ENCODE assay signal across 8 cellular contexts in genomic region chr1:212062832-212063438, GRCh38. TPM values are rescaled to one million over a fixed set of nuclear protein-coding genes. Genes with fewer than 3 reads are reported as not detected.
DNase-seq lines count a peak whose midpoint lies in the region; ATAC-seq and TF ChIP-seq lines count a peak whose summit lies in the region.

No MANE protein-coding gene starts in this region.

- H3K4me3 ChIP-seq in RWPE2 (ENCODE audit: severe bottlenecking) (no peak overlapping the region), neural cell (ENCODE audit: low read length) (no peak overlapping the region)

- no peak overlapping the region for H3K27ac ChIP-seq in RWPE2 (ENCODE audit: poor library complexity, severe bottlenecking)
- no peak overlapping the region for H3K27ac ChIP-seq in neural cell (ENCODE audit: low read length)

- H3K36me3 ChIP-seq in RWPE2 (ENCODE audit: low read depth) (peaks cover 36% of the 10 kb centered on the region), neural cell (ENCODE audit: insufficient read depth, low read length) (no peaks in the 10 kb centered on the region)

- H3K9me2 ChIP-seq in neural cell (ENCODE audit: insufficient read depth, low read length), result no peaks in the 10 kb centered on the region

- no peaks in the 10 kb centered on the region for H3K27me3 ChIP-seq in RWPE2 (ENCODE audit: insufficient read depth, poor library complexity, severe bottlenecking)
- H3K27me3 ChIP-seq in neural cell (ENCODE audit: insufficient read depth, low read depth, low read length), result no peaks in the 10 kb centered on the region

- H3K9me3 ChIP-seq in RWPE2 (ENCODE audit: severe bottlenecking), result no peaks in the 10 kb centered on the region
- H3K9me3 ChIP-seq in neural cell (ENCODE audit: low read length), result no peaks in the 10 kb centered on the region

- DNase-seq in DMS 273 (lab: John Stamatoyannopoulos, UW; ENCODE audit: unreplicated experiment) (peak; percentile 65), RWPE2 (ENCODE audit: low spot score) (no peak), erythroblast (lab: John Stamatoyannopoulos, UW) (peak; percentile 49 to 66), NCI-H187 (lab: John Stamatoyannopoulos, UW) (no peak), occipital lobe (lab: John Stamatoyannopoulos, UW) (no peak)
- no peak for DNase-seq in activated T-cell treated with anti-CD3 and anti-CD28 coated beads, Interleukin-2, amount 50 U/mL, for 1 hour

- peak; percentile 48 for TF ChIP-seq CTCF in RWPE2 (IDR thresholded peaks at IDR 0.05; ENCODE audit: poor library complexity, severe bottlenecking)
- TF ChIP-seq CTCF in neural cell (IDR thresholded peaks at IDR 0.05; ENCODE audit: poor library complexity, severe bottlenecking), result peak; percentile 72

- no peak overlapping the region for H2AFZ ChIP-seq in neural cell (ENCODE audit: low read depth, low read length)

- no peak overlapping the region for H3K4me2 ChIP-seq in neural cell (ENCODE audit: low read length)

- no peak for TF ChIP-seq POLR2A in erythroblast (IDR thresholded peaks at IDR 0.05; ENCODE audit: low read length)

- ATAC-seq in RWPE2 (ENCODE audit: low read depth), result no peak; the same call in 2 of the 3 replicates

- TF ChIP-seq EP300 in Ishikawa (IDR thresholded peaks at IDR 0.05; ENCODE audit: borderline replicate concordance) (no peak), neural cell (conservative IDR thresholded peaks at IDR 0.05; ENCODE audit: poor library complexity, severe bottlenecking) (no peak)

- peak; percentile 48 for TF ChIP-seq RAD21 in Ishikawa (IDR thresholded peaks at IDR 0.05; ENCODE audit: low read depth)
- peak; percentile 63 for TF ChIP-seq RAD21 in neural cell (conservative IDR thresholded peaks at IDR 0.05)

- no peaks in the 10 kb centered on the region for H4K20me1 ChIP-seq in neural cell (ENCODE audit: insufficient read depth)

- H3F3A ChIP-seq in neural cell (ENCODE audit: insufficient read depth, low read length, poor library complexity, severe bottlenecking), result no peaks in the 10 kb centered on the region

- no peaks in the 10 kb centered on the region for H3K79me2 ChIP-seq in neural cell (replicated peaks; ENCODE audit: insufficient read depth, low read length)

- H3K9ac ChIP-seq in neural cell (ENCODE audit: low read length), result no peak overlapping the region

- H3K4me1 ChIP-seq in RWPE2 (ENCODE audit: insufficient read depth, poor library complexity, severe bottlenecking), result no peaks in the 10 kb centered on the region

TF ChIP-seq in Ishikawa, 13 proteins besides CTCF, POLR2A, EP300 and RAD21:
- TF ChIP-seq, protein P1, sequence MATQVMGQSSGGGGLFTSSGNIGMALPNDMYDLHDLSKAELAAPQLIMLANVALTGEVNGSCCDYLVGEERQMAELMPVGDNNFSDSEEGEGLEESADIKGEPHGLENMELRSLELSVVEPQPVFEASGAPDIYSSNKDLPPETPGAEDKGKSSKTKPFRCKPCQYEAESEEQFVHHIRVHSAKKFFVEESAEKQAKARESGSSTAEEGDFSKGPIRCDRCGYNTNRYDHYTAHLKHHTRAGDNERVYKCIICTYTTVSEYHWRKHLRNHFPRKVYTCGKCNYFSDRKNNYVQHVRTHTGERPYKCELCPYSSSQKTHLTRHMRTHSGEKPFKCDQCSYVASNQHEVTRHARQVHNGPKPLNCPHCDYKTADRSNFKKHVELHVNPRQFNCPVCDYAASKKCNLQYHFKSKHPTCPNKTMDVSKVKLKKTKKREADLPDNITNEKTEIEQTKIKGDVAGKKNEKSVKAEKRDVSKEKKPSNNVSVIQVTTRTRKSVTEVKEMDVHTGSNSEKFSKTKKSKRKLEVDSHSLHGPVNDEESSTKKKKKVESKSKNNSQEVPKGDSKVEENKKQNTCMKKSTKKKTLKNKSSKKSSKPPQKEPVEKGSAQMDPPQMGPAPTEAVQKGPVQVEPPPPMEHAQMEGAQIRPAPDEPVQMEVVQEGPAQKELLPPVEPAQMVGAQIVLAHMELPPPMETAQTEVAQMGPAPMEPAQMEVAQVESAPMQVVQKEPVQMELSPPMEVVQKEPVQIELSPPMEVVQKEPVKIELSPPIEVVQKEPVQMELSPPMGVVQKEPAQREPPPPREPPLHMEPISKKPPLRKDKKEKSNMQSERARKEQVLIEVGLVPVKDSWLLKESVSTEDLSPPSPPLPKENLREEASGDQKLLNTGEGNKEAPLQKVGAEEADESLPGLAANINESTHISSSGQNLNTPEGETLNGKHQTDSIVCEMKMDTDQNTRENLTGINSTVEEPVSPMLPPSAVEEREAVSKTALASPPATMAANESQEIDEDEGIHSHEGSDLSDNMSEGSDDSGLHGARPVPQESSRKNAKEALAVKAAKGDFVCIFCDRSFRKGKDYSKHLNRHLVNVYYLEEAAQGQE (IDR thresholded peaks at IDR 0.05; ENCODE audit: low read depth), result no peak
- TF ChIP-seq, protein P2, sequence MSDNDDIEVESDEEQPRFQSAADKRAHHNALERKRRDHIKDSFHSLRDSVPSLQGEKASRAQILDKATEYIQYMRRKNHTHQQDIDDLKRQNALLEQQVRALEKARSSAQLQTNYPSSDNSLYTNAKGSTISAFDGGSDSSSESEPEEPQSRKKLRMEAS (IDR thresholded peaks at IDR 0.05), result no peak
- TF ChIP-seq TCF12 (IDR thresholded peaks at IDR 0.05; ENCODE audit: low read depth), result no peak
- TF ChIP-seq EGR1 (IDR thresholded peaks at IDR 0.05), result no peak
- no peak for TF ChIP-seq ZBTB7A (IDR thresholded peaks at IDR 0.05; ENCODE audit: low read depth)

TF ChIP-seq in neural cell, 6 proteins besides CTCF, POLR2A, EP300 and RAD21:
- TF ChIP-seq POLR2AphosphoS5 (IDR thresholded peaks at IDR 0.05) (no peak), MXI1 (conservative IDR thresholded peaks at IDR 0.05; ENCODE audit: poor library complexity, severe bottlenecking) (no peak), TAF1 (IDR thresholded peaks at IDR 0.05; ENCODE audit: low read depth) (no peak), EZH2 (IDR thresholded peaks at IDR 0.05; ENCODE audit: borderline replicate concordance, insufficient read depth, low read length, poor library complexity, severe bottlenecking) (no peak), SMC3 (conservative IDR thresholded peaks at IDR 0.05; ENCODE audit: poor library complexity) (peak; percentile 80)
- TF ChIP-seq, protein P1 (IDR thresholded peaks at IDR 0.05; ENCODE audit: borderline replicate concordance), result no peak

RNA-seq across cellular contexts. Expression of gene DTL, which starts 27.4 kb away (rescaled TPM):
- polyA plus RNA-seq in neural cell, result 0.76 and 1.1 TPM in 2 replicates
- polyA minus RNA-seq in neural cell, result 1.5 TPM in 2 replicates
- total RNA-seq in occipital lobe, result 2.7 TPM

RNA-seq across cellular contexts. Expression of gene INTS7, which starts 27.6 kb away (rescaled TPM):
- 14.8 and 23.6 TPM in 2 replicates for polyA plus RNA-seq in neural cell
- polyA minus RNA-seq in neural cell, result 43.1 and 43.6 TPM in 2 replicates
- total RNA-seq in occipital lobe, result 39.5 TPM

Comparison
In these comparisons a context has a peak if more than half of its experiments do, and no peak if none do; other contexts are left out.
1. DNase-seq: peak in DMS 273 (single experiment) and erythroblast (2 of 2); none in RWPE2 (single experiment), NCI-H187 (0 of 2), activated T-cell treated with anti-CD3 and anti-CD28 coated beads, Interleukin-2, amount 50 U/mL, for 1 hour (single experiment) and occipital lobe (single experiment).